ENCODE assay signal across 8 cellular contexts in the genomic region with DNA sequence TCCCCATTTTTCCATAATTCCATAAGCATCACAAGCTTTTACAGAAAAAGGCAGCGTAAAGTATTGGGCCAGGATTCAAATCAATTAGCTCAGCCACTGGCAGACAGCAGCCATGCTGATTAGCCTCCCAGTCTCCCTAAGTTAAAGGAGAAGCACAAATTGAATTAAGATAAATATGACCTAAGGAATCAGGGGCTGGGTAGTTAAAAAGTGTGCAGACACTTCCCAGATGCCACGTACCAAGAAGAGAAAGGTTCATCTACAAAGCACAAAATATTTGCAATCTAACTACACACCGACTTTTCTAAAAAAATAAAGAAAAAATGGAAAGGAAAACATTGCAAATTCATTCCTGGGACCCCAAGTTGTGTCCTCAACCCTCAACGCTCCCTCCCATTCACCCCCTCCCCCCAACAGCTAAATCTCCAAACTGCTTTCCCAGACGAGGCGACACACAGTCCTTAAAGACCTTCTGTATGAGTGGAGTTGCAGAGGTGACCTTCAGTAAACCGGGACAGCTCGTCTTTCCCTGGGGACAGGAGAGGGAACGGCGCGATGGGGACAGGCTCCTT. TPM values are rescaled to one million over a fixed set of nuclear protein-coding genes. Genes with fewer than 3 reads are reported as not detected.
A peak's percentile ranks its signal among the peaks of the same experiment; 100 is the strongest.
DNase-seq lines count a peak whose midpoint lies in the region; ATAC-seq and TF ChIP-seq lines count a peak whose summit lies in the region.

No MANE protein-coding gene starts in this region.

- H3K27ac Mint-ChIP-seq in activated CD8-positive, alpha-beta memory T cell treated with anti-CD3 and anti-CD28 coated beads, Interleukin-2, amount 10 ng/mL, durations not matched to agents 7 days and 5 days = peak overlapping the region; percentile 96
- peak overlapping the region; percentile 86 for H3K27ac Mint-ChIP-seq in T-helper 17 cell

- peaks cover 21% of the 10 kb centered on the region for H3K36me3 Mint-ChIP-seq in activated CD8-positive, alpha-beta memory T cell treated with anti-CD3 and anti-CD28 coated beads, Interleukin-2, amount 10 ng/mL, durations not matched to agents 7 days and 5 days
- H3K36me3 Mint-ChIP-seq in T-helper 17 cell (ENCODE audit: low read depth) = peaks cover 5% of the 10 kb centered on the region

- no peaks in the 10 kb centered on the region for H3K27me3 ChIP-seq in sigmoid colon

- CTCF ChIA-PET in activated CD8-positive, alpha-beta memory T cell treated with anti-CD3 and anti-CD28 coated beads, Interleukin-2, amount 10 ng/mL, durations not matched to agents 7 days and 5 days (lab: Charles Lee) = interaction anchor here (0.9 to 4.4 kb wide), 9 partner anchors 8 to 186 kb away, joined by 3 to 18 read pairs (median 5); no protein-coding TSS in a partner anchor

- WGBS in sigmoid colon, 2 donors = 1 to 2% methylated on average over 11 of the region's 11 CpGs

- H3K36me3 ChIP-seq in sigmoid colon = peaks cover 0 to 24% (median 4%) of the 10 kb centered on the region in 4 donors

- H3K9me3 Mint-ChIP-seq in activated CD8-positive, alpha-beta memory T cell treated with anti-CD3 and anti-CD28 coated beads, Interleukin-2, amount 10 ng/mL, durations not matched to agents 7 days and 5 days (ENCODE audit: low read depth) = no peaks in the 10 kb centered on the region

- H3K4me1 Mint-ChIP-seq in activated CD8-positive, alpha-beta memory T cell treated with anti-CD3 and anti-CD28 coated beads, Interleukin-2, amount 10 ng/mL, durations not matched to agents 7 days and 5 days = peaks cover 38% of the 10 kb centered on the region
- H3K4me1 Mint-ChIP-seq in T-helper 17 cell = peaks cover 24% of the 10 kb centered on the region

- TF ChIP-seq CTCF in fibroblast of the aortic adventitia (IDR thresholded peaks at IDR 0.05; ENCODE audit: insufficient read depth, low read length) (no peak), sigmoid colon (IDR thresholded peaks at IDR 0.05) (no peak), GM10266 (IDR thresholded peaks at IDR 0.05; ENCODE audit: control insufficient read depth, insufficient read depth, low read depth, missing control alignments) (no peak)

- H3K27ac ChIP-seq in sigmoid colon = peak overlapping the region; percentile 90 to 98 (median 94)

- TF ChIP-seq POLR2A in sigmoid colon (IDR thresholded peaks at IDR 0.05) = no peak

- ATAC-seq in activated CD8-positive, alpha-beta memory T cell treated with anti-CD3 and anti-CD28 coated beads, Interleukin-2, amount 10 ng/mL, durations not matched to agents 7 days and 5 days = no peak
- no peak for ATAC-seq in T-helper 17 cell

- intact Hi-C loops in sigmoid colon (cut with DNase I) = loop anchor here (2.0 to 5.0 kb wide), 4 partner anchors 64 to 154 kb away; a partner anchor contains a TSS

- H3K4me3 Mint-ChIP-seq in activated CD8-positive, alpha-beta memory T cell treated with anti-CD3 and anti-CD28 coated beads, Interleukin-2, amount 10 ng/mL, durations not matched to agents 7 days and 5 days = peak overlapping the region; percentile 95
- H3K4me3 Mint-ChIP-seq in T-helper 17 cell = peak overlapping the region; percentile 98

- DNase-seq in activated CD8-positive, alpha-beta memory T cell treated with anti-CD3 and anti-CD28 coated beads, Interleukin-2, amount 10 ng/mL, durations not matched to agents 7 days and 5 days = no peak
- no peak for DNase-seq in activated CD8-positive, alpha-beta memory T cell treated with anti-CD3 and anti-CD28 coated beads, Interleukin-2, amount 50 U/mL, for 4 hours
- no peak for DNase-seq in T-helper 17 cell
- DNase-seq in fibroblast of the aortic adventitia (ENCODE audit: low read depth) = peak; percentile 36
- no peak for DNase-seq in sigmoid colon
- DNase-seq in NCI-H2081 treated with DMSO at 0.1 percent for 48 hours (lab: John Stamatoyannopoulos, UW) = no peak
- DNase-seq in NCI-H1092 (lab: John Stamatoyannopoulos, UW) = no peak
- DNase-seq in GM10266 (ENCODE audit: extremely low spot score) = no peak

- H3K27me3 Mint-ChIP-seq in activated CD8-positive, alpha-beta memory T cell treated with anti-CD3 and anti-CD28 coated beads, Interleukin-2, amount 10 ng/mL, durations not matched to agents 7 days and 5 days = no peaks in the 10 kb centered on the region
- H3K27me3 Mint-ChIP-seq in T-helper 17 cell = no peaks in the 10 kb centered on the region

- H3K9me3 ChIP-seq in T-helper 17 cell (ENCODE audit: control insufficient read depth, low read length, poor library complexity, severe bottlenecking) (no peaks in the 10 kb centered on the region), sigmoid colon (no peaks in the 10 kb centered on the region)

- H3K4me1 ChIP-seq in sigmoid colon = peaks cover 0 to 28% (median 24%) of the 10 kb centered on the region in 4 donors

- peak overlapping the region; percentile 98 for H3K4me3 ChIP-seq in fibroblast of the aortic adventitia (ENCODE audit: low read depth, low read length)
- H3K4me3 ChIP-seq in sigmoid colon = peak overlapping the region; percentile 74 to 93 (median 82)

- TF ChIP-seq EP300 in sigmoid colon (IDR thresholded peaks at IDR 0.05) = no peak

RNA-seq across cellular contexts. Expression of a gene that starts 1.2 kb away (rescaled TPM):
- total RNA-seq in activated CD8-positive, alpha-beta memory T cell treated with anti-CD3 and anti-CD28 coated beads, Interleukin-2, amount 10 ng/mL, durations not matched to agents 7 days and 5 days = 10 to 100 TPM; 59.3 to 80.7 TPM
- 10 to 100 TPM; 39.4 to 42.0 TPM for total RNA-seq in T-helper 17 cell
- total RNA-seq in fibroblast of the aortic adventitia (ENCODE audit: low replicate concordance) = 73.1 and 75.3 TPM in 2 replicates
- 10 to 100 TPM; 46.5 to 62.1 (median 50.8) TPM for total RNA-seq in sigmoid colon
- 10 to 100 TPM; 64.9 to 87.4 (median 65.0) TPM for polyA plus RNA-seq in sigmoid colon
